Comparison of ENCODE assay signal across 12 cellular contexts in genomic region chr3:75619481-75620031, GRCh38. TPM values are rescaled to one million over a fixed set of nuclear protein-coding genes. Genes with fewer than 3 reads are reported as not detected.
DNase-seq lines count a peak whose midpoint lies in the region; ATAC-seq and TF ChIP-seq lines count a peak whose summit lies in the region.
"Not testable (repeated sequence)": the region's sequence is repeated elsewhere in the genome, so short reads cannot be mapped to it uniquely, and the experiment has no call there.
"Had no signal": no experiment of that assay in that cellular context is flagged by ENCODE, and none has a peak within 500 bp of the region (broad histone marks: within the 10 kb centered on the region; RNA-seq: fewer than 3 reads in every experiment).

No MANE protein-coding gene starts in this region.

- H3K4ac ChIP-seq in mesenchymal stem cell (ENCODE audit: low read depth in 1 of 2, low read length in 2 of 2), result not testable (repeated sequence)

- H3K79me1 ChIP-seq in mesenchymal stem cell (replicated peaks; ENCODE audit: low read length, poor library complexity, severe bottlenecking), result not testable (repeated sequence)

- H3K9me3 ChIP-seq in mesenchymal stem cell (ENCODE audit: control insufficient read depth, low read length); prostate gland; tibial nerve: not testable (repeated sequence)

- H3K4me3 ChIP-seq in AG10803 (ENCODE audit: low read length), result peak overlapping the region; percentile 7; the same call in 1 of the 2 replicates
- peak overlapping the region; percentile 72 for H3K4me3 ChIP-seq in coronary artery
- peak overlapping the region; percentile 44 to 56 for H3K4me3 ChIP-seq in mesenchymal stem cell (ENCODE audit: insufficient read depth in 1 of 2, low read depth in 1 of 2, low read length in 2 of 2)
- H3K4me3 ChIP-seq in prostate gland, result peak overlapping the region; percentile 33 to 42
- H3K4me3 ChIP-seq in tibial nerve, result peak overlapping the region; percentile 38 to 58 (median 48)

- WGBS in mesenchymal stem cell, result 1% methylated on average over 49 of the region's 52 CpGs
- 5% methylated on average over 13 of the region's 52 CpGs for WGBS in prostate gland
- WGBS in tibial nerve, 2 donors, result 0 to 3% methylated on average over 12 to 24 of the region's 52 CpGs

- not testable (repeated sequence) for H2AFZ ChIP-seq in mesenchymal stem cell (ENCODE audit: low read depth, low read length)

- not testable (repeated sequence) for H4K8ac ChIP-seq in mesenchymal stem cell (ENCODE audit: low read length)

- not testable (repeated sequence) for H3K27me3 Mint-ChIP-seq in activated T-helper 17 cell treated with anti-CD3 and anti-CD28 coated beads, Interleukin-2, amount 50 U/mL, for 72 hours

- TF ChIP-seq POLR2A in prostate gland (IDR thresholded peaks at IDR 0.05); tibial nerve (IDR thresholded peaks at IDR 0.05): not testable (repeated sequence)

- intact Hi-C loops in left ventricle myocardium superior (cut with micrococcal nuclease); prostate gland (cut with DNase I): not testable (repeated sequence)

- H3K9ac ChIP-seq in mesenchymal stem cell (ENCODE audit: low read length), result not testable (repeated sequence)

- H4K91ac ChIP-seq in mesenchymal stem cell (ENCODE audit: low read length), result not testable (repeated sequence)

- not testable (repeated sequence) for ATAC-seq in activated T-helper 17 cell treated with anti-CD3 and anti-CD28 coated beads, Interleukin-2, amount 50 U/mL, for 72 hours (replicated peaks)
- ATAC-seq in left ventricle myocardium superior, result peak; percentile 57

- not testable (repeated sequence) for H2AK5ac ChIP-seq in mesenchymal stem cell (ENCODE audit: low read length, severe bottlenecking)

- not testable (repeated sequence) for H3K14ac ChIP-seq in mesenchymal stem cell (ENCODE audit: low read length in 2 of 2)

- not testable (repeated sequence) for H3K4me1 ChIP-seq in mesenchymal stem cell (ENCODE audit: control insufficient read depth, insufficient read depth, low read depth, low read length); prostate gland (replicated peaks)
- peaks cover 0 to 16% (median 0%) of the 10 kb centered on the region in 4 donors for H3K4me1 ChIP-seq in tibial nerve

- H3K27ac ChIP-seq in coronary artery (peak overlapping the region; percentile 11 to 32), prostate gland (peak overlapping the region in 1 of 2 donors; percentile 22), tibial nerve (peak overlapping the region in 3 of 4 donors; percentile 47 to 73 (median 67))
- not testable (repeated sequence) for H3K27ac ChIP-seq in mesenchymal stem cell (ENCODE audit: low read length, poor library complexity, severe bottlenecking)

- not testable (repeated sequence) for H3K27me3 ChIP-seq in mesenchymal stem cell (ENCODE audit: control insufficient read depth in 1 of 2, insufficient read depth in 1 of 2, low read length in 2 of 2); prostate gland (replicated peaks; ENCODE audit: insufficient read depth)
- peaks cover 0 to 15% of the 10 kb centered on the region in 2 donors for H3K27me3 ChIP-seq in tibial nerve

- H3K9me3 Mint-ChIP-seq in activated T-helper 17 cell treated with anti-CD3 and anti-CD28 coated beads, Interleukin-2, amount 50 U/mL, for 72 hours, result not testable (repeated sequence)

- not testable (repeated sequence) for H3K27ac Mint-ChIP-seq in activated T-helper 17 cell treated with anti-CD3 and anti-CD28 coated beads, Interleukin-2, amount 50 U/mL, for 72 hours

- TF ChIP-seq CTCF in AG10803 (conservative IDR thresholded peaks at IDR 0.05; ENCODE audit: low read length); coronary artery (IDR thresholded peaks at IDR 0.05); prostate gland (IDR thresholded peaks at IDR 0.05): not testable (repeated sequence)
- TF ChIP-seq CTCF in tibial nerve (IDR thresholded peaks at IDR 0.05), result peak in 1 of 5 experiments; percentile 16

- not testable (repeated sequence) for DNase-seq in AG10803 (ENCODE audit: low read depth); mesenchymal stem cell; prostate gland (ENCODE audit: low spot score); tibial nerve (ENCODE audit: low spot score in 2 of 2)
- peak; percentile 3 for DNase-seq in NCI-H1105 treated with DMSO at 0.1 percent for 48 hours (lab: John Stamatoyannopoulos, UW)
- DNase-seq in coronary artery (ENCODE audit: low spot score), result peak; percentile 46
- peak; percentile 53 for DNase-seq in left ventricle myocardium superior

- H3K23ac ChIP-seq in mesenchymal stem cell (ENCODE audit: low read length in 2 of 2), result peak overlapping the region in 1 of 2 experiments; percentile 14

- not testable (repeated sequence) for H3K36me3 ChIP-seq in mesenchymal stem cell (ENCODE audit: control insufficient read depth in 1 of 2, insufficient read depth in 2 of 2, low read depth in 1 of 2, low read length in 2 of 2); prostate gland; tibial nerve

- peak overlapping the region; percentile 9 for H3K4me3 Mint-ChIP-seq in activated T-helper 17 cell treated with anti-CD3 and anti-CD28 coated beads, Interleukin-2, amount 50 U/mL, for 72 hours

- H3K4me1 Mint-ChIP-seq in activated T-helper 17 cell treated with anti-CD3 and anti-CD28 coated beads, Interleukin-2, amount 50 U/mL, for 72 hours, result not testable (repeated sequence)

- not testable (repeated sequence) for H3K36me3 Mint-ChIP-seq in activated T-helper 17 cell treated with anti-CD3 and anti-CD28 coated beads, Interleukin-2, amount 50 U/mL, for 72 hours (ENCODE audit: low read depth)

- H2BK15ac ChIP-seq in mesenchymal stem cell (ENCODE audit: low read depth, poor library complexity, severe bottlenecking), result not testable (repeated sequence)

- TF ChIP-seq EP300 in tibial nerve (IDR thresholded peaks at IDR 0.05), result not testable (repeated sequence)

- H2BK5ac ChIP-seq in mesenchymal stem cell (ENCODE audit: low read depth, low read length, poor library complexity, severe bottlenecking), result not testable (repeated sequence)

- not testable (repeated sequence) for H2BK120ac ChIP-seq in mesenchymal stem cell (ENCODE audit: low read depth, low read length)

- H3K4me2 ChIP-seq in mesenchymal stem cell (ENCODE audit: low read length, poor library complexity, severe bottlenecking), result peak overlapping the region; percentile 75

- not testable (repeated sequence) for H3K18ac ChIP-seq in mesenchymal stem cell (ENCODE audit: low read depth in 1 of 2, low read length in 2 of 2)

- not testable (repeated sequence) for H2BK12ac ChIP-seq in mesenchymal stem cell (ENCODE audit: low read length in 2 of 2)

RNA-seq across cellular contexts. Expression of gene FRG2C, which starts 44.6 kb away (rescaled TPM):
- not detected for total RNA-seq in activated T-helper 17 cell treated with anti-CD3 and anti-CD28 coated beads, Interleukin-2, amount 50 U/mL, for 72 hours
- total RNA-seq in left ventricle myocardium superior (not detected), prostate gland (not detected), tibial nerve (not detected)
- 0.04 TPM for polyA plus RNA-seq in mesenchymal stem cell (2013, experiment 1 of 2)
- polyA plus RNA-seq in mesenchymal stem cell (2013, experiment 2 of 2), result not detected
- total RNA-seq: adrenal gland, left colon, occipital lobe had no signal
- polyA plus RNA-seq: adrenal gland, BJ had no signal

Comparison
In these comparisons a context has a peak if more than half of its experiments do, and no peak if none do; other contexts are left out.
1. H3K4me3 ChIP-seq: peak in every context shown above with its lines; median percentile 72 in coronary artery; 50 in mesenchymal stem cell; 48 in tibial nerve; 38 in prostate gland; 7 in AG10803.